ENCODE assay signal across 11 cellular contexts in genomic region chr12:120762093-120762492, GRCh38. TPM values are rescaled to one million over a fixed set of nuclear protein-coding genes. Genes with fewer than 3 reads are reported as not detected.
A peak's percentile ranks its signal among the peaks of the same experiment; 100 is the strongest.
DNase-seq lines count a peak whose midpoint lies in the region; ATAC-seq and TF ChIP-seq lines count a peak whose summit lies in the region.
"Had no signal": no experiment of that assay in that cellular context is flagged by ENCODE, and none has a peak within 500 bp of the region (broad histone marks: within the 10 kb centered on the region; RNA-seq: fewer than 3 reads in every experiment).

No MANE protein-coding gene starts in this region.

- no peaks in the 10 kb centered on the region for H3F3A ChIP-seq in SK-N-SH (replicated peaks; ENCODE audit: insufficient read depth)

- peaks cover 0 to 68% of the 10 kb centered on the region in 2 donors for H3K36me3 ChIP-seq in gastroesophageal sphincter
- peaks cover 0 to 5% of the 10 kb centered on the region in 2 donors for H3K36me3 ChIP-seq in thyroid gland
- peaks cover 11 to 52% of the 10 kb centered on the region in 2 experiments for H3K36me3 ChIP-seq in SK-N-SH (replicated peaks in 1 of 2; ENCODE audit: control insufficient read depth in 1 of 2, insufficient read depth in 2 of 2, low read length in 1 of 2)

- CTCF ChIA-PET in SK-N-SH (lab: Yijun Ruan, JAX) = no interaction called here

- DNase-seq in NCI-H510A treated with DMSO at 0.1 percent for 48 hours (lab: John Stamatoyannopoulos, UW) (peak; percentile 34), NCI-H510A (lab: John Stamatoyannopoulos, UW) (no peak), thyroid gland (peak; percentile 58 to 63), SK-N-SH (no peak)
- DNase-seq: activated CD4-positive, alpha-beta T cell treated with anti-CD3 and anti-CD28 coated beads, Interleukin-2, amount 50 U/mL, for 4 hours; left colon had no signal

- no peaks in the 10 kb centered on the region for H3K9me3 Mint-ChIP-seq in nephron

- H3K4me2 ChIP-seq in SK-N-SH = no peak overlapping the region

- no peak overlapping the region for H2AFZ ChIP-seq in SK-N-SH (ENCODE audit: low read depth)

- peak overlapping the region in 3 of 4 donors; percentile 65 to 74 (median 73) for H3K27ac ChIP-seq in gastroesophageal sphincter
- peak overlapping the region; percentile 88 to 94 (median 94) for H3K27ac ChIP-seq in thyroid gland
- no peak overlapping the region for H3K27ac ChIP-seq in SK-N-SH (ENCODE audit: low read depth in 2 of 2, low read length in 1 of 2)

- intact Hi-C loops in thyroid gland (cut with DNase I) = no loop called here

- H3K4me3 ChIP-seq in gastroesophageal sphincter (no peak overlapping the region), thyroid gland (replicated peaks in 1 of 3) (no peak overlapping the region), SK-N-SH (ENCODE audit: low read depth in 2 of 2, low read length in 1 of 2) (no peak overlapping the region)
- H3K4me3 ChIP-seq: skin epidermis had no signal

- H3K27me3 ChIP-seq in gastroesophageal sphincter (no peaks in the 10 kb centered on the region), thyroid gland (no peaks in the 10 kb centered on the region), SK-N-SH (ENCODE audit: insufficient read depth) (no peaks in the 10 kb centered on the region)

- no peak for TF ChIP-seq CTCF in gastroesophageal sphincter (IDR thresholded peaks at IDR 0.05)
- no peak for TF ChIP-seq CTCF in nephron (IDR thresholded peaks at IDR 0.05; ENCODE audit: unreplicated experiment in 3 of 3)
- TF ChIP-seq CTCF in thyroid gland (IDR thresholded peaks at IDR 0.05) = no peak
- TF ChIP-seq CTCF in SK-N-SH (IDR thresholded peaks at IDR 0.05) = no peak

- TF ChIP-seq POLR2A in gastroesophageal sphincter (IDR thresholded peaks at IDR 0.05) = no peak
- peak in 1 of 2 donors; percentile 18 for TF ChIP-seq POLR2A in thyroid gland (IDR thresholded peaks at IDR 0.05)

- peak overlapping the region; percentile 92 to 97 (median 97) for H3K27ac Mint-ChIP-seq in nephron

- TF ChIP-seq EP300 in gastroesophageal sphincter (IDR thresholded peaks at IDR 0.05) (no peak), SK-N-SH (IDR thresholded peaks at IDR 0.05; ENCODE audit: borderline replicate concordance in 1 of 2, low read depth in 1 of 2, low read length in 1 of 2) (no peak)

- no peaks in the 10 kb centered on the region for H4K20me1 ChIP-seq in SK-N-SH (ENCODE audit: insufficient read depth)

- H3K9ac ChIP-seq in SK-N-SH = no peak overlapping the region

- H3K9me3 ChIP-seq in gastroesophageal sphincter = no peaks in the 10 kb centered on the region
- H3K9me3 ChIP-seq in thyroid gland = no peaks in the 10 kb centered on the region
- no peaks in the 10 kb centered on the region for H3K9me3 ChIP-seq in SK-N-SH

- no peaks in the 10 kb centered on the region for H3K27me3 Mint-ChIP-seq in nephron (ENCODE audit: low read depth)

- TF ChIP-seq RAD21 in SK-N-SH (IDR thresholded peaks at IDR 0.05; ENCODE audit: low read length) = no peak

- H3K4me1 ChIP-seq in gastroesophageal sphincter = peaks cover 0 to 18% (median 0%) of the 10 kb centered on the region in 3 donors
- peaks cover 37 to 39% of the 10 kb centered on the region in 2 donors for H3K4me1 ChIP-seq in thyroid gland
- peaks cover 0 to 10% of the 10 kb centered on the region in 2 experiments; a peak in 1 of 4 replicates for H3K4me1 ChIP-seq in SK-N-SH (ENCODE audit: control insufficient read depth in 1 of 2, insufficient read depth in 2 of 2, low read depth in 1 of 2, low read length in 1 of 2)

- H3K4me1 Mint-ChIP-seq in nephron = peaks cover 36% of the 10 kb centered on the region

- H3K79me2 ChIP-seq in SK-N-SH (ENCODE audit: insufficient read depth) = no peaks in the 10 kb centered on the region

- H3K36me3 Mint-ChIP-seq in nephron (ENCODE audit: low read depth) = peaks cover 51% of the 10 kb centered on the region

- H3K4me3 Mint-ChIP-seq in nephron = peak overlapping the region in 2 of 3 experiments; percentile 2 to 65

- POLR2A ChIA-PET in SK-N-SH (lab: Yijun Ruan, JAX) = no interaction called here

- 26 to 44% methylated on average over 6 of the region's 6 CpGs for WGBS in gastroesophageal sphincter (ENCODE audit: low coverage in 1 of 2), 2 donors
- 38% methylated on average over 6 of the region's 6 CpGs for WGBS in thyroid gland, 2 donors
- 96% methylated on average over 6 of the region's 6 CpGs for WGBS in SK-N-SH (ENCODE audit: low lambda C conversion rate)

- ATAC-seq in gastroesophageal sphincter (no peak), HG02981 (IDR thresholded peaks at IDR 0.05; ENCODE audit: unreplicated experiment) (no peak), HG02885 (IDR thresholded peaks at IDR 0.05; ENCODE audit: poor library complexity, unreplicated experiment) (no peak)
- ATAC-seq: left colon had no signal

- no peaks in the 10 kb centered on the region for H3K9me2 ChIP-seq in SK-N-SH

TF ChIP-seq in SK-N-SH, 30 proteins besides CTCF, POLR2A, EP300 and RAD21:
- TF ChIP-seq FOXJ3 (CRISPR knock-in tag; IDR thresholded peaks at IDR 0.05) (no peak), RFX5 (IDR thresholded peaks at IDR 0.05; ENCODE audit: low read length) (no peak), PBX3 (IDR thresholded peaks at IDR 0.05) (no peak), MEF2A (IDR thresholded peaks at IDR 0.05; ENCODE audit: borderline replicate concordance, low read depth) (no peak), SMC3 (IDR thresholded peaks at IDR 0.05; ENCODE audit: low read depth, low read length) (no peak), TAF1 (IDR thresholded peaks at IDR 0.05; ENCODE audit: borderline replicate concordance, low read depth, low read length) (no peak), MAX (IDR thresholded peaks at IDR 0.05; ENCODE audit: low read depth) (no peak), CHD2 (IDR thresholded peaks at IDR 0.05; ENCODE audit: low read length, partially characterized antibody) (no peak), YY1 (IDR thresholded peaks at IDR 0.05; ENCODE audit: low read depth) (no peak), NRF1 (IDR thresholded peaks at IDR 0.05; ENCODE audit: low read depth, low read length) (no peak), EZH2phosphoT487 (IDR thresholded peaks at IDR 0.05; ENCODE audit: borderline replicate concordance, low read depth) (no peak), JUND (IDR thresholded peaks at IDR 0.05) (no peak), RCOR1 (IDR thresholded peaks at IDR 0.05; ENCODE audit: low read length) (no peak), POLR2AphosphoS5 (IDR thresholded peaks at IDR 0.05; ENCODE audit: low read depth, low read length) (no peak), MXI1 (IDR thresholded peaks at IDR 0.05; ENCODE audit: low read depth, low read length) (no peak), NFIC (IDR thresholded peaks at IDR 0.05; ENCODE audit: borderline replicate concordance) (no peak), TEAD4 (IDR thresholded peaks at IDR 0.05; ENCODE audit: borderline replicate concordance, insufficient read depth) (no peak), TCF12 (IDR thresholded peaks at IDR 0.05) (no peak)
- TF ChIP-seq, protein P1, sequence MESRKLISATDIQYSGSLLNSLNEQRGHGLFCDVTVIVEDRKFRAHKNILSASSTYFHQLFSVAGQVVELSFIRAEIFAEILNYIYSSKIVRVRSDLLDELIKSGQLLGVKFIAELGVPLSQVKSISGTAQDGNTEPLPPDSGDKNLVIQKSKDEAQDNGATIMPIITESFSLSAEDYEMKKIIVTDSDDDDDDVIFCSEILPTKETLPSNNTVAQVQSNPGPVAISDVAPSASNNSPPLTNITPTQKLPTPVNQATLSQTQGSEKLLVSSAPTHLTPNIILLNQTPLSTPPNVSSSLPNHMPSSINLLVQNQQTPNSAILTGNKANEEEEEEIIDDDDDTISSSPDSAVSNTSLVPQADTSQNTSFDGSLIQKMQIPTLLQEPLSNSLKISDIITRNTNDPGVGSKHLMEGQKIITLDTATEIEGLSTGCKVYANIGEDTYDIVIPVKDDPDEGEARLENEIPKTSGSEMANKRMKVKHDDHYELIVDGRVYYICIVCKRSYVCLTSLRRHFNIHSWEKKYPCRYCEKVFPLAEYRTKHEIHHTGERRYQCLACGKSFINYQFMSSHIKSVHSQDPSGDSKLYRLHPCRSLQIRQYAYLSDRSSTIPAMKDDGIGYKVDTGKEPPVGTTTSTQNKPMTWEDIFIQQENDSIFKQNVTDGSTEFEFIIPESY (IDR thresholded peaks at IDR 0.05; ENCODE audit: borderline replicate concordance, low read depth) = no peak
- TF ChIP-seq, protein P2, sequence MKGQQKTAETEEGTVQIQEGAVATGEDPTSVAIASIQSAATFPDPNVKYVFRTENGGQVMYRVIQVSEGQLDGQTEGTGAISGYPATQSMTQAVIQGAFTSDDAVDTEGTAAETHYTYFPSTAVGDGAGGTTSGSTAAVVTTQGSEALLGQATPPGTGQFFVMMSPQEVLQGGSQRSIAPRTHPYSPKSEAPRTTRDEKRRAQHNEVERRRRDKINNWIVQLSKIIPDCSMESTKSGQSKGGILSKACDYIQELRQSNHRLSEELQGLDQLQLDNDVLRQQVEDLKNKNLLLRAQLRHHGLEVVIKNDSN (IDR thresholded peaks at IDR 0.05; ENCODE audit: borderline replicate concordance, low read depth) = no peak

RNA-seq across cellular contexts. Expression of gene ACADS, which starts 36.5 kb away (rescaled TPM):
- total RNA-seq in gastroesophageal sphincter (10 to 100 TPM; 30.5 to 55.1 (median 40.3) TPM), thyroid gland (10 to 100 TPM; 40.8 to 85.9 (median 65.1) TPM)
- 4.5 and 4.9 TPM in 2 replicates for polyA plus RNA-seq in SK-N-SH (2012; rRNA removed)
- 1.3 and 2.9 TPM in 2 replicates for polyA plus RNA-seq in SK-N-SH (2012; cell fraction: cytosol; rRNA removed)
- polyA plus RNA-seq in SK-N-SH (2012; cell fraction: nucleus; rRNA removed) = 17.0 and 23.0 TPM in 2 replicates

RNA-seq across cellular contexts. Expression of gene UNC119B, which starts 51.8 kb away (rescaled TPM):
- total RNA-seq in gastroesophageal sphincter (10 to 100 TPM; 21.8 to 33.3 (median 27.8) TPM), thyroid gland (10 to 100 TPM; 44.1 to 65.3 (median 61.6) TPM)
- 23.6 and 32.0 TPM in 2 replicates for polyA plus RNA-seq in SK-N-SH (2012; rRNA removed)
- 25.3 and 28.0 TPM in 2 replicates for polyA plus RNA-seq in SK-N-SH (2012; cell fraction: cytosol; rRNA removed)
- 23.7 and 28.0 TPM in 2 replicates for polyA plus RNA-seq in SK-N-SH (2012; cell fraction: nucleus; rRNA removed)

Comparison
In these comparisons a context has a peak if more than half of its experiments do, and no peak if none do; other contexts are left out.
1. DNase-seq: peak in NCI-H510A treated with DMSO at 0.1 percent for 48 hours (single experiment) and thyroid gland (2 of 2); none in NCI-H510A (single experiment) and SK-N-SH (single experiment).
2. H3K27ac ChIP-seq: peak in gastroesophageal sphincter (3 of 4) and thyroid gland (3 of 3); none in SK-N-SH (0 of 2).